Comparison of ENCODE assay signal across 35 cellular contexts in the genomic region with DNA sequence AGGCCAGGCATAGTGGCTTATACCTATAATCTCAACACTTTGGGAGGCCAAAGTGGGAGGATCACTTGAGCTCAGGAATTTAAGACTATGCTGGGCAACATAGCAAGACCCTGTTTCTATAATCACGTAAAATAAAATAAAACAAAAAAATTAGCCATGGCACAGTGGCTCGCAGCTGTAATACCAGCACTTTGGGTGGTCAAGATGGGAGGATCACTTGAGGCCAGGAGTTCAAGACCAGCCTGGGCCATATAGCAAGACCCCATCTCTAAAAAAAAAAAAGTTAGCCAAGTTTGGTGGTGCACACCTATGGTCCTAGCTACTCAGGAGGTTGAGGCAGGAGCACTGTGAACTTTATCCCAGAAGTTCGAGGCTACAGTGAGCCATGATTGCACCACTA.
"Had no signal": no experiment of that assay in that cellular context is flagged by ENCODE, and none has a peak within 500 bp of the region (broad histone marks: within the 10 kb centered on the region; RNA-seq: fewer than 3 reads in every experiment).

No MANE protein-coding gene starts in this region.

- H3K27me3 ChIP-seq: MG63 had no signal

- H3K9ac ChIP-seq: KMS-11 had no signal

- H3K9me3 ChIP-seq: MG63 had no signal

- DNase-seq: Karpas-422, Kasumi-1, MG63, MM.1S, MV-4-11, NCI-H1048, NCI-H1092, NCI-H1092 treated with DMSO at 0.1 percent for 48 hours, NCI-H1105, NCI-H1105 treated with DMSO at 0.1 percent for 48 hours, NCI-H1417, NCI-H1417 treated with DMSO at 0.1 percent for 48 hours, NCI-H1436, NCI-H1436 treated with DMSO at 0.1 percent for 48 hours, NCI-H146, NCI-H1694, NCI-H1694 treated with DMSO at 0.1 percent for 48 hours, NCI-H187, NCI-H187 treated with DMSO at 0.1 percent for 48 hours, NCI-H1930, NCI-H2029, NCI-H2029 treated with DMSO at 0.1 percent for 48 hours, NCI-H2081, NCI-H2081 treated with DMSO at 0.1 percent for 48 hours, NCI-H2107, NCI-H2171, NCI-H2171 treated with DMSO at 0.1 percent for 48 hours, NCI-H2227 treated with DMSO at 0.1 percent for 48 hours, NCI-H226, NCI-H345, NCI-H446, NCI-H446 treated with DMSO at 0.1 percent for 48 hours, NCI-H510A, NCI-H510A treated with DMSO at 0.1 percent for 48 hours had no signal

- H3K27ac ChIP-seq: KMS-11 had no signal

- H3K4me2 ChIP-seq: KMS-11 had no signal

- H3K4me3 ChIP-seq: MG63 had no signal
